In genomic region chr9:131349881-131350563, GRCh38 we compare ENCODE assay signal across 8 cellular contexts. TPM values are rescaled to one million over a fixed set of nuclear protein-coding genes. Genes with fewer than 3 reads are reported as not detected.
A peak's percentile ranks its signal among the peaks of the same experiment; 100 is the strongest.
DNase-seq lines count a peak whose midpoint lies in the region; ATAC-seq and TF ChIP-seq lines count a peak whose summit lies in the region.

No MANE protein-coding gene starts in this region.

- ATAC-seq in RWPE2 (ENCODE audit: low read depth) (peak; percentile 93), GM21390 (IDR thresholded peaks at IDR 0.05; ENCODE audit: unreplicated experiment) (no peak)
- peak; percentile 93 to 95 for ATAC-seq in natural killer cell treated with Interleukin-12 subunit alpha and Interleukin-12 subunit beta and Interleukin-15 and Interleukin-18, amount 100 ng/mL, for 72 hours

- no peak overlapping the region for H3K27ac ChIP-seq in RWPE2 (ENCODE audit: poor library complexity, severe bottlenecking)

- H3K27ac Mint-ChIP-seq in natural killer cell treated with Interleukin-12 subunit alpha and Interleukin-12 subunit beta and Interleukin-15 and Interleukin-18, amount 100 ng/mL, for 72 hours: no peak overlapping the region

- peaks cover 0 to 5% of the 10 kb centered on the region in 2 donors for H3K27me3 Mint-ChIP-seq in natural killer cell treated with Interleukin-12 subunit alpha and Interleukin-12 subunit beta and Interleukin-15 and Interleukin-18, amount 100 ng/mL, for 72 hours

- H3K9me3 ChIP-seq in MG63 (no peaks in the 10 kb centered on the region), RWPE2 (ENCODE audit: severe bottlenecking) (no peaks in the 10 kb centered on the region)

- no peaks in the 10 kb centered on the region for H3K27me3 ChIP-seq in MG63
- no peaks in the 10 kb centered on the region for H3K27me3 ChIP-seq in RWPE2 (ENCODE audit: insufficient read depth, poor library complexity, severe bottlenecking)

- H3K9me3 Mint-ChIP-seq in natural killer cell treated with Interleukin-12 subunit alpha and Interleukin-12 subunit beta and Interleukin-15 and Interleukin-18, amount 100 ng/mL, for 72 hours: no peaks in the 10 kb centered on the region

- no peaks in the 10 kb centered on the region for H3K36me3 Mint-ChIP-seq in natural killer cell treated with Interleukin-12 subunit alpha and Interleukin-12 subunit beta and Interleukin-15 and Interleukin-18, amount 100 ng/mL, for 72 hours

- no peak overlapping the region for H3K4me3 Mint-ChIP-seq in natural killer cell treated with Interleukin-12 subunit alpha and Interleukin-12 subunit beta and Interleukin-15 and Interleukin-18, amount 100 ng/mL, for 72 hours

- peaks cover 3 to 8% of the 10 kb centered on the region in 2 donors for H3K4me1 Mint-ChIP-seq in natural killer cell treated with Interleukin-12 subunit alpha and Interleukin-12 subunit beta and Interleukin-15 and Interleukin-18, amount 100 ng/mL, for 72 hours (ENCODE audit: low read depth in 2 of 2)

- H3K4me3 ChIP-seq in MG63 (no peak overlapping the region), RWPE2 (ENCODE audit: severe bottlenecking) (no peak overlapping the region), fibroblast of pulmonary artery (replicated peaks; ENCODE audit: low read depth, low read length) (peak overlapping the region; percentile 46)

- no peaks in the 10 kb centered on the region for H3K36me3 ChIP-seq in MG63
- H3K36me3 ChIP-seq in RWPE2 (ENCODE audit: low read depth): no peaks in the 10 kb centered on the region

- peak; percentile 58 for DNase-seq in GDM1 (lab: John Stamatoyannopoulos, UW)
- DNase-seq in MG63: peak; percentile 81
- DNase-seq in RWPE2 (ENCODE audit: low spot score): peak; percentile 85
- peak; percentile 75 to 83 for DNase-seq in activated T-helper 1 cell treated with anti-CD3 and anti-CD28 coated beads, Interleukin-2, amount 50 U/mL, for 16 hours (ENCODE audit: low read depth in 1 of 2, low spot score in 1 of 2)
- peak; percentile 87 for DNase-seq in fibroblast of pulmonary artery (ENCODE audit: low read depth)
- DNase-seq in natural killer cell treated with Interleukin-12 subunit alpha and Interleukin-12 subunit beta and Interleukin-15 and Interleukin-18, amount 100 ng/mL, for 72 hours (ENCODE audit: low spot score): peak; percentile 86
- DNase-seq in stimulated activated naive CD4-positive, alpha-beta T cell (lab: John Stamatoyannopoulos, UW): peak; percentile 63 to 87 (median 78)

- TF ChIP-seq CTCF in RWPE2 (IDR thresholded peaks at IDR 0.05; ENCODE audit: poor library complexity, severe bottlenecking) (peak; percentile 93), fibroblast of pulmonary artery (IDR thresholded peaks at IDR 0.05; ENCODE audit: low read length, missing control alignments) (peak; percentile 86)

- H3K4me1 ChIP-seq in RWPE2 (ENCODE audit: insufficient read depth, poor library complexity, severe bottlenecking): no peaks in the 10 kb centered on the region

RNA-seq across cellular contexts. Expression of gene PRRC2B, which starts 43.9 kb away (rescaled TPM):
- total RNA-seq in MG63 (2014; rRNA removed; shearing (Covaris generic); ENCODE audit: low replicate concordance): 24.0 and 39.2 TPM in 2 replicates
- total RNA-seq in natural killer cell treated with Interleukin-12 subunit alpha and Interleukin-12 subunit beta and Interleukin-15 and Interleukin-18, amount 100 ng/mL, for 72 hours: 100 to 1,000 TPM; 122 to 246 TPM
